ENCODE assay signal across 19 cellular contexts in genomic region chr10:118939216-118940007, GRCh38.
A peak's percentile ranks its signal among the peaks of the same experiment; 100 is the strongest.
DNase-seq lines count a peak whose midpoint lies in the region; ATAC-seq and TF ChIP-seq lines count a peak whose summit lies in the region.
"Had no signal": no experiment of that assay in that cellular context is flagged by ENCODE, and none has a peak within 500 bp of the region (broad histone marks: within the 10 kb centered on the region; RNA-seq: fewer than 3 reads in every experiment).

No MANE protein-coding gene starts in this region.

- no peak for DNase-seq in natural killer cell treated with Interleukin-12 subunit alpha and Interleukin-12 subunit beta and Interleukin-15 and Interleukin-18, amount 100 ng/mL, for 72 hours (ENCODE audit: low spot score)
- DNase-seq in natural killer cell (no peak), RWPE2 (ENCODE audit: low spot score) (no peak), fibroblast of lung (ENCODE audit: low read depth in 2 of 2) (peak in 1 of 2 donors; percentile 16), upper lobe of right lung (no peak), GDM1 (lab: John Stamatoyannopoulos, UW) (no peak)
- no peak for DNase-seq in activated CD4-positive, alpha-beta T cell treated with anti-CD3 and anti-CD28 coated beads for 1 hour
- DNase-seq: activated naive CD4-positive, alpha-beta T cell treated with anti-CD3 and anti-CD28 coated beads, Interleukin-2, amount 50 U/mL, for 16 hours; colonic mucosa; HFFc6; NCI-H1105; NCI-H2081; stimulated activated CD4-positive, alpha-beta T cell treated with anti-CD3 and anti-CD28 coated beads, Interleukin-4, amount 100 ng/mL, for 24 hours; substantia nigra; T-cell had no signal

- H4K20me1 ChIP-seq in fibroblast of lung (ENCODE audit: control insufficient read depth, extremely low read depth, insufficient read depth, low read length) = no peaks in the 10 kb centered on the region

- peak; percentile 54 to 61 for ATAC-seq in natural killer cell treated with Interleukin-12 subunit alpha and Interleukin-12 subunit beta and Interleukin-15 and Interleukin-18, amount 100 ng/mL, for 72 hours
- ATAC-seq in natural killer cell (no peak), RWPE2 (ENCODE audit: low read depth) (no peak), upper lobe of right lung (peak; percentile 39), GM18511 (IDR thresholded peaks at IDR 0.05; ENCODE audit: unreplicated experiment) (no peak)
- ATAC-seq: Right ventricle myocardium inferior, T-cell had no signal

- H3K4me1 ChIP-seq in RWPE2 (ENCODE audit: insufficient read depth, poor library complexity, severe bottlenecking) (peaks cover 8% of the 10 kb centered on the region), fibroblast of lung (ENCODE audit: control insufficient read depth, extremely low read depth, insufficient read depth, low read length) (no peaks in the 10 kb centered on the region), upper lobe of right lung (no peaks in the 10 kb centered on the region)
- H3K4me1 ChIP-seq: colonic mucosa had no signal

- H3K9me3 Mint-ChIP-seq in natural killer cell treated with Interleukin-12 subunit alpha and Interleukin-12 subunit beta and Interleukin-15 and Interleukin-18, amount 100 ng/mL, for 72 hours = peaks cover 5% of the 10 kb centered on the region
- no peaks in the 10 kb centered on the region for H3K9me3 Mint-ChIP-seq in natural killer cell
- H3K9me3 Mint-ChIP-seq: HFFc6 had no signal

- peak overlapping the region; percentile 7 for H3K27ac ChIP-seq in RWPE2 (ENCODE audit: poor library complexity, severe bottlenecking)
- H3K27ac ChIP-seq in fibroblast of lung (ENCODE audit: insufficient read depth, low read length) = no peak overlapping the region
- no peak overlapping the region for H3K27ac ChIP-seq in upper lobe of right lung
- H3K27ac ChIP-seq: C4-2B, colonic mucosa had no signal

- H3K4me3 ChIP-seq in RWPE2 (ENCODE audit: severe bottlenecking) (no peak overlapping the region), fibroblast of lung (replicated peaks in 1 of 4; ENCODE audit: control extremely low read depth in 1 of 4, insufficient read depth in 1 of 4, low read depth in 3 of 4, low read length in 4 of 4) (no peak overlapping the region), upper lobe of right lung (no peak overlapping the region)
- H3K4me3 ChIP-seq: colonic mucosa, smooth muscle cell had no signal

- H3K9ac ChIP-seq in fibroblast of lung (ENCODE audit: insufficient read depth, low read length) = no peak overlapping the region

- no peaks in the 10 kb centered on the region for H3K36me3 Mint-ChIP-seq in natural killer cell treated with Interleukin-12 subunit alpha and Interleukin-12 subunit beta and Interleukin-15 and Interleukin-18, amount 100 ng/mL, for 72 hours
- H3K36me3 Mint-ChIP-seq in natural killer cell = peaks cover 7% of the 10 kb centered on the region
- H3K36me3 Mint-ChIP-seq: T-cell had no signal

- intact Hi-C loops in natural killer cell (cut with micrococcal nuclease) (no loop called here), upper lobe of right lung (cut with DNase I) (no loop called here)

- H3K36me3 ChIP-seq in RWPE2 (ENCODE audit: low read depth) = no peaks in the 10 kb centered on the region
- no peaks in the 10 kb centered on the region for H3K36me3 ChIP-seq in fibroblast of lung (ENCODE audit: control insufficient read depth, insufficient read depth, low read length)
- H3K36me3 ChIP-seq in upper lobe of right lung = no peaks in the 10 kb centered on the region
- H3K36me3 ChIP-seq: colonic mucosa had no signal

- H3K27me3 Mint-ChIP-seq in natural killer cell treated with Interleukin-12 subunit alpha and Interleukin-12 subunit beta and Interleukin-15 and Interleukin-18, amount 100 ng/mL, for 72 hours = peaks cover 17 to 28% of the 10 kb centered on the region in 2 donors
- peaks cover 11 to 40% of the 10 kb centered on the region in 2 donors for H3K27me3 Mint-ChIP-seq in natural killer cell (ENCODE audit: low read depth in 2 of 2)

- no peak overlapping the region for H3K4me3 Mint-ChIP-seq in natural killer cell treated with Interleukin-12 subunit alpha and Interleukin-12 subunit beta and Interleukin-15 and Interleukin-18, amount 100 ng/mL, for 72 hours
- no peak overlapping the region for H3K4me3 Mint-ChIP-seq in natural killer cell
- H3K4me3 Mint-ChIP-seq: HFFc6, T-cell had no signal

- H3K4me2 ChIP-seq in fibroblast of lung (ENCODE audit: extremely low read depth, insufficient read depth, low read length) = peak overlapping the region; percentile 13
- H3K4me2 ChIP-seq: smooth muscle cell had no signal

- no peak overlapping the region for H2AFZ ChIP-seq in fibroblast of lung (ENCODE audit: low read length)

- H3K4me1 Mint-ChIP-seq in natural killer cell treated with Interleukin-12 subunit alpha and Interleukin-12 subunit beta and Interleukin-15 and Interleukin-18, amount 100 ng/mL, for 72 hours (ENCODE audit: low read depth in 2 of 2) = peaks cover 2 to 5% of the 10 kb centered on the region in 2 donors
- no peaks in the 10 kb centered on the region for H3K4me1 Mint-ChIP-seq in natural killer cell
- H3K4me1 Mint-ChIP-seq: T-cell had no signal

- H3K27me3 ChIP-seq in RWPE2 (ENCODE audit: insufficient read depth, poor library complexity, severe bottlenecking) (no peaks in the 10 kb centered on the region), fibroblast of lung (ENCODE audit: control insufficient read depth, insufficient read depth, low read length) (no peaks in the 10 kb centered on the region), upper lobe of right lung (no peaks in the 10 kb centered on the region)
- H3K27me3 ChIP-seq: colonic mucosa had no signal

- no peaks in the 10 kb centered on the region for H3K79me2 ChIP-seq in fibroblast of lung (ENCODE audit: control insufficient read depth, insufficient read depth, low read length)

- no peak overlapping the region for H3K27ac Mint-ChIP-seq in natural killer cell treated with Interleukin-12 subunit alpha and Interleukin-12 subunit beta and Interleukin-15 and Interleukin-18, amount 100 ng/mL, for 72 hours
- H3K27ac Mint-ChIP-seq in natural killer cell = no peak overlapping the region
- H3K27ac Mint-ChIP-seq: HFFc6, T-cell had no signal

- H3K9me3 ChIP-seq in RWPE2 (ENCODE audit: severe bottlenecking) (peaks cover 3% of the 10 kb centered on the region), fibroblast of lung (ENCODE audit: control insufficient read depth, insufficient read depth, low read depth, low read length) (no peaks in the 10 kb centered on the region), upper lobe of right lung (no peaks in the 10 kb centered on the region)
- H3K9me3 ChIP-seq: colonic mucosa had no signal

- no peak for TF ChIP-seq CTCF in natural killer cell (IDR thresholded peaks at IDR 0.05)
- no peak for TF ChIP-seq CTCF in RWPE2 (IDR thresholded peaks at IDR 0.05; ENCODE audit: poor library complexity, severe bottlenecking)
- no peak for TF ChIP-seq CTCF in fibroblast of lung (conservative IDR thresholded peaks at IDR 0.05 in 1 of 2, IDR thresholded peaks at IDR 0.05 in 1 of 2; ENCODE audit: low read depth in 1 of 2, low read length in 2 of 2)
- TF ChIP-seq CTCF in upper lobe of right lung (IDR thresholded peaks at IDR 0.05) = no peak

Comparison
In these comparisons a context has a peak if more than half of its experiments do, and no peak if none do; other contexts are left out.
1. ATAC-seq: peak in natural killer cell treated with Interleukin-12 subunit alpha and Interleukin-12 subunit beta and Interleukin-15 and Interleukin-18, amount 100 ng/mL, for 72 hours (2 of 2) and upper lobe of right lung (single experiment); none in natural killer cell (0 of 3), RWPE2 (single experiment) and GM18511 (single experiment).